Comparison of ENCODE assay signal across 8 cellular contexts in the genomic region with DNA sequence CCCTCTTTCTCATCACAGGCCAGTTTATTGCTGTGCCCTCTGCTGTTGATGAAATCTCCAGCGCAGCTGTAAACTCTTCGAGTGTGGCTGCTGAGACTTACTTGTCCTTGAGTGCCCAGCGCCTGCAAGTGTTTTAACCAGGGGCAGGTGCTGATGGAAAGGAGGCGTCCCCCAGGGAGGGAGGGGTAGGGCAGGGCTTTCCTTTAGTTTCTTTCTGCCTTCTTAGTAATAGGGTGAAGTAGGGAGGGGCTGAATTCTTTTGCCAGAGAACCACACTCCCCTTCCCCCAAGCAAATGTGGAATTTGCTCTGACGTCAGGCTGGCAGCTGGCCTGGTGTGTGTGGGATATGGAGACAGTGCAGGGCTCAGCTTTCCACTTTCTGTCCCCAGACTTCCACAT.
A peak's percentile ranks its signal among the peaks of the same experiment; 100 is the strongest.
DNase-seq lines count a peak whose midpoint lies in the region; ATAC-seq and TF ChIP-seq lines count a peak whose summit lies in the region.

No MANE protein-coding gene starts in this region.

- H2BK120ac ChIP-seq in neuronal stem cell (ENCODE audit: low read depth, low read length), result no peak overlapping the region

- H2BK15ac ChIP-seq in neuronal stem cell (ENCODE audit: low read length), result no peak overlapping the region

- peak; percentile 56 for ATAC-seq in GM23338

- H3K4me3 Mint-ChIP-seq in GM23338, result no peak overlapping the region

- H3K27ac Mint-ChIP-seq in GM23338, result peak overlapping the region; percentile 77

- H3K27me3 Mint-ChIP-seq in GM23338 (ENCODE audit: insufficient read depth, low read depth, poor library complexity), result peaks cover 1% of the 10 kb centered on the region

- no peaks in the 10 kb centered on the region for H3K9me2 ChIP-seq in GM23338 (ENCODE audit: insufficient read depth)

- no peaks in the 10 kb centered on the region for H3K79me2 ChIP-seq in GM23338 (replicated peaks; ENCODE audit: insufficient read depth)

- H3K4me3 ChIP-seq in GM23338 (no peak overlapping the region), fibroblast of villous mesenchyme (ENCODE audit: low read depth, low read length) (peak overlapping the region; percentile 24), neuronal stem cell (ENCODE audit: low read length in 2 of 2) (no peak overlapping the region)

- H3K36me3 ChIP-seq in GM23338 (ENCODE audit: insufficient read depth), result peaks cover 21% of the 10 kb centered on the region
- peaks cover 33 to 99% of the 10 kb centered on the region in 2 donors for H3K36me3 ChIP-seq in neuronal stem cell (replicated peaks in 1 of 2; ENCODE audit: control insufficient read depth in 2 of 2, insufficient read depth in 2 of 2, low read length in 2 of 2)

- no peaks in the 10 kb centered on the region for H3K4me1 ChIP-seq in GM23338 (ENCODE audit: insufficient read depth)
- peaks cover 8 to 10% of the 10 kb centered on the region in 2 donors for H3K4me1 ChIP-seq in neuronal stem cell (ENCODE audit: control insufficient read depth in 2 of 2, insufficient read depth in 1 of 2, low read depth in 1 of 2, low read length in 2 of 2)

- H3K79me1 ChIP-seq in neuronal stem cell (ENCODE audit: low read depth, low read length), result peaks cover 2% of the 10 kb centered on the region

- no peaks in the 10 kb centered on the region; the same call in 2 of the 3 replicates for H3K9me3 Mint-ChIP-seq in GM23338

- H3F3A ChIP-seq in GM23338 (replicated peaks; ENCODE audit: low read depth), result no peaks in the 10 kb centered on the region

- no peak overlapping the region for H3K18ac ChIP-seq in neuronal stem cell (ENCODE audit: low read length)

- TF ChIP-seq CTCF in GM23338 (conservative IDR thresholded peaks at IDR 0.05; ENCODE audit: low read depth in 2 of 2), result no peak
- TF ChIP-seq CTCF in fibroblast of villous mesenchyme (IDR thresholded peaks at IDR 0.05; ENCODE audit: insufficient read depth, low read depth, low read length), result no peak

- H3K27me3 ChIP-seq in GM23338 (ENCODE audit: insufficient read depth) (no peaks in the 10 kb centered on the region), neuronal stem cell (ENCODE audit: control insufficient read depth in 3 of 3, insufficient read depth in 3 of 3, low read depth in 1 of 3, low read length in 3 of 3) (no peaks in the 10 kb centered on the region)

- H2BK5ac ChIP-seq in neuronal stem cell (ENCODE audit: low read length), result no peak overlapping the region

- H2AFZ ChIP-seq in GM23338 (no peak overlapping the region), neuronal stem cell (ENCODE audit: low read length) (no peak overlapping the region)

- H3K4me2 ChIP-seq in GM23338, result no peak overlapping the region
- H3K4me2 ChIP-seq in neuronal stem cell (ENCODE audit: insufficient read depth, low read length, poor library complexity, severe bottlenecking), result no peak overlapping the region

- H3K23ac ChIP-seq in neuronal stem cell (ENCODE audit: low read depth, low read length, poor library complexity), result no peak overlapping the region

- peaks cover 82% of the 10 kb centered on the region for H3K36me3 Mint-ChIP-seq in GM23338 (ENCODE audit: low read depth)

- H4K20me1 ChIP-seq in GM23338 (replicated peaks; ENCODE audit: insufficient read depth), result peaks cover 25% of the 10 kb centered on the region

- H3K9ac ChIP-seq in neuronal stem cell (ENCODE audit: low read depth, low read length, poor library complexity), result no peak overlapping the region

- no peak overlapping the region for H4K8ac ChIP-seq in neuronal stem cell (ENCODE audit: low read depth, low read length)

- no CpG with 5 or more reads among the region's 5 CpGs for WGBS in neuronal stem cell (ENCODE audit: extremely low coverage in 2 of 2, insufficient read length in 2 of 2, insufficient replicate concordance in 1 of 2), 2 donors

- no peaks in the 10 kb centered on the region for H3K9me3 ChIP-seq in neuronal stem cell (replicated peaks in 1 of 2; ENCODE audit: control insufficient read depth in 2 of 2, insufficient read depth in 1 of 2, low read depth in 1 of 2, low read length in 2 of 2)

- H3K4me1 Mint-ChIP-seq in GM23338, result no peaks in the 10 kb centered on the region

- no peak overlapping the region for H2AK5ac ChIP-seq in neuronal stem cell (ENCODE audit: low read depth, low read length)

- H4K91ac ChIP-seq in neuronal stem cell (ENCODE audit: low read depth, low read length, poor library complexity), result no peak overlapping the region

- no peak overlapping the region for H3K14ac ChIP-seq in neuronal stem cell (ENCODE audit: low read length)

- peak; percentile 37 for DNase-seq in GM23338 (ENCODE audit: low spot score)
- peak; percentile 73 to 83 for DNase-seq in SHP77 (lab: John Stamatoyannopoulos, UW)
- DNase-seq in fibroblast of villous mesenchyme (ENCODE audit: low read depth), result peak; percentile 97
- DNase-seq in neuronal stem cell (ENCODE audit: low spot score), result peak; percentile 79
- no peak for DNase-seq in COR-L47 (lab: John Stamatoyannopoulos, UW)
- DNase-seq in SIG-M5 (lab: John Stamatoyannopoulos, UW), result no peak
- DNase-seq in NCI-H526 treated with DMSO at 0.1 percent for 48 hours (lab: John Stamatoyannopoulos, UW), result no peak
- DNase-seq in AML-193 (lab: John Stamatoyannopoulos, UW), result no peak

- H2BK12ac ChIP-seq in neuronal stem cell (ENCODE audit: low read length), result no peak overlapping the region

- H3K27ac ChIP-seq in GM23338 (ENCODE audit: low read depth) (peak overlapping the region; percentile 55; the same call in 1 of the 2 replicates), neuronal stem cell (replicated peaks; ENCODE audit: low read length) (peak overlapping the region; percentile 81)

- no peak overlapping the region for H3K4ac ChIP-seq in neuronal stem cell (ENCODE audit: low read length)

TF ChIP-seq in GM23338, 12 proteins besides CTCF, POLR2A, EP300 and RAD21 (continues in another document):
- TF ChIP-seq JUNB (IDR thresholded peaks at IDR 0.05; ENCODE audit: unreplicated experiment) (no peak), ZNF331 (CRISPR knock-in tag; IDR thresholded peaks at IDR 0.05; ENCODE audit: low read depth) (no peak)
- TF ChIP-seq, protein P1, sequence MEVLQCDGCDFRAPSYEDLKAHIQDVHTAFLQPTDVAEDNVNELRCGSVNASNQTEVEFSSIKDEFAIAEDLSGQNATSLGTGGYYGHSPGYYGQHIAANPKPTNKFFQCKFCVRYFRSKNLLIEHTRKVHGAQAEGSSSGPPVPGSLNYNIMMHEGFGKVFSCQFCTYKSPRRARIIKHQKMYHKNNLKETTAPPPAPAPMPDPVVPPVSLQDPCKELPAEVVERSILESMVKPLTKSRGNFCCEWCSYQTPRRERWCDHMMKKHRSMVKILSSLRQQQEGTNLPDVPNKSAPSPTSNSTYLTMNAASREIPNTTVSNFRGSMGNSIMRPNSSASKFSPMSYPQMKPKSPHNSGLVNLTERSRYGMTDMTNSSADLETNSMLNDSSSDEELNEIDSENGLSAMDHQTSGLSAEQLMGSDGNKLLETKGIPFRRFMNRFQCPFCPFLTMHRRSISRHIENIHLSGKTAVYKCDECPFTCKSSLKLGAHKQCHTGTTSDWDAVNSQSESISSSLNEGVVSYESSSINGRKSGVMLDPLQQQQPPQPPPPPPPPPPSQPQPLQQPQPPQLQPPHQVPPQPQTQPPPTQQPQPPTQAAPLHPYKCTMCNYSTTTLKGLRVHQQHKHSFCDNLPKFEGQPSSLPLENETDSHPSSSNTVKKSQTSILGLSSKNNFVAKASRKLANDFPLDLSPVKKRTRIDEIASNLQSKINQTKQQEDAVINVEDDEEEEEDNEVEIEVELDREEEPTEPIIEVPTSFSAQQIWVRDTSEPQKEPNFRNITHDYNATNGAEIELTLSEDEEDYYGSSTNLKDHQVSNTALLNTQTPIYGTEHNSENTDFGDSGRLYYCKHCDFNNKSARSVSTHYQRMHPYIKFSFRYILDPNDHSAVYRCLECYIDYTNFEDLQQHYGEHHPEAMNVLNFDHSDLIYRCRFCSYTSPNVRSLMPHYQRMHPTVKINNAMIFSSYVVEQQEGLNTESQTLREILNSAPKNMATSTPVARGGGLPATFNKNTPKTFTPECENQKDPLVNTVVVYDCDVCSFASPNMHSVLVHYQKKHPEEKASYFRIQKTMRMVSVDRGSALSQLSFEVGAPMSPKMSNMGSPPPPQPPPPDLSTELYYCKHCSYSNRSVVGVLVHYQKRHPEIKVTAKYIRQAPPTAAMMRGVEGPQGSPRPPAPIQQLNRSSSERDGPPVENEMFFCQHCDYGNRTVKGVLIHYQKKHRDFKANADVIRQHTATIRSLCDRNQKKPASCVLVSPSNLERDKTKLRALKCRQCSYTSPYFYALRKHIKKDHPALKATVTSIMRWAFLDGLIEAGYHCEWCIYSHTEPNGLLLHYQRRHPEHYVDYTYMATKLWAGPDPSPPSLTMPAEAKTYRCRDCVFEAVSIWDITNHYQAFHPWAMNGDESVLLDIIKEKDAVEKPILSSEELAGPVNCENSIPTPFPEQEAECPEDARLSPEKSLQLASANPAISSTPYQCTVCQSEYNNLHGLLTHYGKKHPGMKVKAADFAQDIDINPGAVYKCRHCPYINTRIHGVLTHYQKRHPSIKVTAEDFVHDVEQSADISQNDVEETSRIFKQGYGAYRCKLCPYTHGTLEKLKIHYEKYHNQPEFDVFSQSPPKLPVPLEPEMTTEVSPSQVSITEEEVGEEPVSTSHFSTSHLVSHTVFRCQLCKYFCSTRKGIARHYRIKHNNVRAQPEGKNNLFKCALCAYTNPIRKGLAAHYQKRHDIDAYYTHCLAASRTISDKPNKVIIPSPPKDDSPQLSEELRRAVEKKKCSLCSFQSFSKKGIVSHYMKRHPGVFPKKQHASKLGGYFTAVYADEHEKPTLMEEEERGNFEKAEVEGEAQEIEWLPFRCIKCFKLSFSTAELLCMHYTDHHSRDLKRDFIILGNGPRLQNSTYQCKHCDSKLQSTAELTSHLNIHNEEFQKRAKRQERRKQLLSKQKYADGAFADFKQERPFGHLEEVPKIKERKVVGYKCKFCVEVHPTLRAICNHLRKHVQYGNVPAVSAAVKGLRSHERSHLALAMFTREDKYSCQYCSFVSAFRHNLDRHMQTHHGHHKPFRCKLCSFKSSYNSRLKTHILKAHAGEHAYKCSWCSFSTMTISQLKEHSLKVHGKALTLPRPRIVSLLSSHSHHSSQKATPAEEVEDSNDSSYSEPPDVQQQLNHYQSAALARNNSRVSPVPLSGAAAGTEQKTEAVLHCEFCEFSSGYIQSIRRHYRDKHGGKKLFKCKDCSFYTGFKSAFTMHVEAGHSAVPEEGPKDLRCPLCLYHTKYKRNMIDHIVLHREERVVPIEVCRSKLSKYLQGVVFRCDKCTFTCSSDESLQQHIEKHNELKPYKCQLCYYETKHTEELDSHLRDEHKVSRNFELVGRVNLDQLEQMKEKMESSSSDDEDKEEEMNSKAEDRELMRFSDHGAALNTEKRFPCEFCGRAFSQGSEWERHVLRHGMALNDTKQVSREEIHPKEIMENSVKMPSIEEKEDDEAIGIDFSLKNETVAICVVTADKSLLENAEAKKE (CRISPR knock-in tag; IDR thresholded peaks at IDR 0.05), result no peak

Comparison
In these comparisons a context has a peak if more than half of its experiments do, and no peak if none do; other contexts are left out.
1. DNase-seq: peak in GM23338 (single experiment), SHP77 (2 of 2), fibroblast of villous mesenchyme (single experiment) and neuronal stem cell (single experiment); none in COR-L47 (single experiment), SIG-M5 (single experiment), NCI-H526 treated with DMSO at 0.1 percent for 48 hours (single experiment) and AML-193 (0 of 2).